Comparison of ENCODE assay signal across 1 cellular context in the genomic region with DNA sequence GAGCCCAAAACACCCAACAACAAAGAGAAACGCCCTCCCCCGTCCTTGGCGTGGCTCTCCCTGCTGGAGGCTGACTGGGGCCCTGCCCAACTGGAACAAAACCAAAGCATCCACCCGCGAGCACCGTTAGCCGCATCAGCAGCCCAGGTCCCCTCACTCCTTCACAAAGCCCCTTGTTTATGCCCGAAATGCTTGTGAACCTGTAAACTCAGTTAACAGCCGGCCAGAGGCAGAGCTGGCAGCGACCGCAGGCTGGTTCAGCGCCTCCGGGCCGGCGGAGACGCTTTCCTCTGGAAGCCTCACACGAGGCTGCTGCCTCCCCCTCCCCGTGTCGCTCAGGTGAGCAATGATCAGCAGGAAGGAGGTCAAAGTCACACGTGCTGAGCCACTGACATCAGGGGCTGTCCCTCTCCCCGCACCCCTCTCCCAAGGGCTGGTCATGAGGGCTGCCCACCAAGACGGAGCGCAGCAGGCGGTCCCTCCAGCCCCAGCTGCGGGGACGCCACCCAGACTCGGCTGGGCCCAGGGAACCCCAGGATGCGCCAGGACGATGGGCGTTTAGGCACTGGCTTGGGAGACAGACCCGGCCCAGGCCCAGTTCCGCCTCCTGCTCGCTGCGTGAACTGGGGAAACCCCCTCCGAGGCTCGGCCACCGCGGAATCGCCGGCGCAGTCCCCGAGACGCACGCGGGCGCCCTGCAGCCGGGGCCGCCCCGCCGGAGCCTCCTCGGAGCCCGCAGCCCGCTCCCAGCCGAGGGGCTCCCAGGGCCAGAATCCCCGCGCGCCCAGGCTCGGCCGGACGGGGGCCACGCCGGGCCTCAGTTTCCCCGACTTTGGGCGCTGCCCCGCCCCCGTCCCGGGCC.
TF ChIP-seq lines count a peak whose summit lies in the region.

No MANE protein-coding gene starts in this region.

TF ChIP-seq in K562, 482 proteins besides CTCF, POLR2A, EP300 and RAD21 (continues in another document):
- TF ChIP-seq HMGN3 (IDR thresholded peaks at IDR 0.05; ENCODE audit: borderline replicate concordance, extremely low read depth, insufficient read length, low read depth, low read length) (peak; percentile 4), ZNF224 (CRISPR knock-in tag; IDR thresholded peaks at IDR 0.05) (no peak), ZNF134 (CRISPR knock-in tag; conservative IDR thresholded peaks at IDR 0.05) (no peak), PCBP1 (IDR thresholded peaks at IDR 0.05; ENCODE audit: low read depth, low read length, poor library complexity, severe bottlenecking) (no peak), ETV1 (tag; conservative IDR thresholded peaks at IDR 0.05; ENCODE audit: low read depth) (no peak), ARID2 (IDR thresholded peaks at IDR 0.05) (no peak), BHLHE40 (IDR thresholded peaks at IDR 0.05; ENCODE audit: low read length) (peak; percentile 5; the same call in 1 of the 2 replicates), ATF1 (CRISPR knock-in tag; IDR thresholded peaks at IDR 0.05) (no peak), ATF1 (tag; IDR thresholded peaks at IDR 0.05) (no peak), SOX6 (IDR thresholded peaks at IDR 0.05) (no peak), SAP30 (IDR thresholded peaks at IDR 0.05; ENCODE audit: borderline replicate concordance, insufficient read depth, low read depth, low read length, poor library complexity, severe bottlenecking) (peak; percentile 86), MYC (IDR thresholded peaks at IDR 0.05; ENCODE audit: low read depth, low read length) (peak; percentile 58; the same call in 1 of the 2 replicates), MYC (CRISPR knock-in tag; IDR thresholded peaks at IDR 0.05; ENCODE audit: borderline replicate concordance, low read depth) (no peak), RBM15 (IDR thresholded peaks at IDR 0.05; ENCODE audit: insufficient read depth, low read length) (no peak), PCBP2 (IDR thresholded peaks at IDR 0.05; ENCODE audit: low read depth, low read length, poor library complexity, severe bottlenecking) (no peak), SMAD2 (IDR thresholded peaks at IDR 0.05; ENCODE audit: low read depth, low read length) (no peak), TAF7 (tag; IDR thresholded peaks at IDR 0.05) (no peak), CHD1 (IDR thresholded peaks at IDR 0.05; ENCODE audit: low read length) (peak; percentile 42), EWSR1 (IDR thresholded peaks at IDR 0.05; ENCODE audit: borderline replicate concordance, low read depth, partially characterized antibody) (no peak), NRF1 (conservative IDR thresholded peaks at IDR 0.05 in 1 of 2, IDR thresholded peaks at IDR 0.05 in 1 of 2) (peak in 1 of 2 experiments; percentile 5; a peak in 1 of 4 replicates), MTA1 (IDR thresholded peaks at IDR 0.05; ENCODE audit: borderline replicate concordance) (no peak), RBM39 (optimal IDR thresholded peaks at IDR 0.05; ENCODE audit: low read depth, low read length) (no peak), CEBPB (tag; IDR thresholded peaks at IDR 0.05) (no peak), ZBTB1 (CRISPR knock-in tag; IDR thresholded peaks at IDR 0.05; ENCODE audit: borderline replicate concordance, low read depth) (0 out of 2 replicates have a peak, but pooled peaks have one; percentile 5), POLR3G (IDR thresholded peaks at IDR 0.05; ENCODE audit: extremely low read depth, insufficient read length, insufficient replicate concordance) (no peak), ZNF707 (CRISPR knock-in tag; conservative IDR thresholded peaks at IDR 0.05) (no peak), HNRNPLL (IDR thresholded peaks at IDR 0.05; ENCODE audit: low read depth, low read length, poor library complexity, severe bottlenecking) (no peak)
- TF ChIP-seq, protein P1, sequence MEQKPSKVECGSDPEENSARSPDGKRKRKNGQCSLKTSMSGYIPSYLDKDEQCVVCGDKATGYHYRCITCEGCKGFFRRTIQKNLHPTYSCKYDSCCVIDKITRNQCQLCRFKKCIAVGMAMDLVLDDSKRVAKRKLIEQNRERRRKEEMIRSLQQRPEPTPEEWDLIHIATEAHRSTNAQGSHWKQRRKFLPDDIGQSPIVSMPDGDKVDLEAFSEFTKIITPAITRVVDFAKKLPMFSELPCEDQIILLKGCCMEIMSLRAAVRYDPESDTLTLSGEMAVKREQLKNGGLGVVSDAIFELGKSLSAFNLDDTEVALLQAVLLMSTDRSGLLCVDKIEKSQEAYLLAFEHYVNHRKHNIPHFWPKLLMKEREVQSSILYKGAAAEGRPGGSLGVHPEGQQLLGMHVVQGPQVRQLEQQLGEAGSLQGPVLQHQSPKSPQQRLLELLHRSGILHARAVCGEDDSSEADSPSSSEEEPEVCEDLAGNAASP (IDR thresholded peaks at IDR 0.05) = no peak
- TF ChIP-seq, protein P2, sequence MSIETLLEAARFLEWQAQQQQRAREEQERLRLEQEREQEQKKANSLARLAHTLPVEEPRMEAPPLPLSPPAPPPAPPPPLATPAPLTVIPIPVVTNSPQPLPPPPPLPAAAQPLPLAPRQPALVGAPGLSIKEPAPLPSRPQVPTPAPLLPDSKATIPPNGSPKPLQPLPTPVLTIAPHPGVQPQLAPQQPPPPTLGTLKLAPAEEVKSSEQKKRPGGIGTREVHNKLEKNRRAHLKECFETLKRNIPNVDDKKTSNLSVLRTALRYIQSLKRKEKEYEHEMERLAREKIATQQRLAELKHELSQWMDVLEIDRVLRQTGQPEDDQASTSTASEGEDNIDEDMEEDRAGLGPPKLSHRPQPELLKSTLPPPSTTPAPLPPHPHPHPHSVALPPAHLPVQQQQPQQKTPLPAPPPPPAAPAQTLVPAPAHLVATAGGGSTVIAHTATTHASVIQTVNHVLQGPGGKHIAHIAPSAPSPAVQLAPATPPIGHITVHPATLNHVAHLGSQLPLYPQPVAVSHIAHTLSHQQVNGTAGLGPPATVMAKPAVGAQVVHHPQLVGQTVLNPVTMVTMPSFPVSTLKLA (conservative IDR thresholded peaks at IDR 0.05) = 0 out of 4 replicates have a peak, but pooled peaks have one; percentile 5 to 33
- TF ChIP-seq, protein P3, sequence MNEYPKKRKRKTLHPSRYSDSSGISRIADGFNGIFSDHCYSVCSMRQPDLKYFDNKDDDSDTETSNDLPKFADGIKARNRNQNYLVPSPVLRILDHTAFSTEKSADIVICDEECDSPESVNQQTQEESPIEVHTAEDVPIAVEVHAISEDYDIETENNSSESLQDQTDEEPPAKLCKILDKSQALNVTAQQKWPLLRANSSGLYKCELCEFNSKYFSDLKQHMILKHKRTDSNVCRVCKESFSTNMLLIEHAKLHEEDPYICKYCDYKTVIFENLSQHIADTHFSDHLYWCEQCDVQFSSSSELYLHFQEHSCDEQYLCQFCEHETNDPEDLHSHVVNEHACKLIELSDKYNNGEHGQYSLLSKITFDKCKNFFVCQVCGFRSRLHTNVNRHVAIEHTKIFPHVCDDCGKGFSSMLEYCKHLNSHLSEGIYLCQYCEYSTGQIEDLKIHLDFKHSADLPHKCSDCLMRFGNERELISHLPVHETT (CRISPR knock-in tag; conservative IDR thresholded peaks at IDR 0.05 in 1 of 2, IDR thresholded peaks at IDR 0.05 in 1 of 2) = 0 out of 4 replicates have a peak, but pooled peaks of 1 of the 2 experiments have one; percentile 42
- TF ChIP-seq, protein P4, sequence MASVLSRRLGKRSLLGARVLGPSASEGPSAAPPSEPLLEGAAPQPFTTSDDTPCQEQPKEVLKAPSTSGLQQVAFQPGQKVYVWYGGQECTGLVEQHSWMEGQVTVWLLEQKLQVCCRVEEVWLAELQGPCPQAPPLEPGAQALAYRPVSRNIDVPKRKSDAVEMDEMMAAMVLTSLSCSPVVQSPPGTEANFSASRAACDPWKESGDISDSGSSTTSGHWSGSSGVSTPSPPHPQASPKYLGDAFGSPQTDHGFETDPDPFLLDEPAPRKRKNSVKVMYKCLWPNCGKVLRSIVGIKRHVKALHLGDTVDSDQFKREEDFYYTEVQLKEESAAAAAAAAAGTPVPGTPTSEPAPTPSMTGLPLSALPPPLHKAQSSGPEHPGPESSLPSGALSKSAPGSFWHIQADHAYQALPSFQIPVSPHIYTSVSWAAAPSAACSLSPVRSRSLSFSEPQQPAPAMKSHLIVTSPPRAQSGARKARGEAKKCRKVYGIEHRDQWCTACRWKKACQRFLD (CRISPR knock-in tag; IDR thresholded peaks at IDR 0.05) = no peak
- TF ChIP-seq, protein P5, sequence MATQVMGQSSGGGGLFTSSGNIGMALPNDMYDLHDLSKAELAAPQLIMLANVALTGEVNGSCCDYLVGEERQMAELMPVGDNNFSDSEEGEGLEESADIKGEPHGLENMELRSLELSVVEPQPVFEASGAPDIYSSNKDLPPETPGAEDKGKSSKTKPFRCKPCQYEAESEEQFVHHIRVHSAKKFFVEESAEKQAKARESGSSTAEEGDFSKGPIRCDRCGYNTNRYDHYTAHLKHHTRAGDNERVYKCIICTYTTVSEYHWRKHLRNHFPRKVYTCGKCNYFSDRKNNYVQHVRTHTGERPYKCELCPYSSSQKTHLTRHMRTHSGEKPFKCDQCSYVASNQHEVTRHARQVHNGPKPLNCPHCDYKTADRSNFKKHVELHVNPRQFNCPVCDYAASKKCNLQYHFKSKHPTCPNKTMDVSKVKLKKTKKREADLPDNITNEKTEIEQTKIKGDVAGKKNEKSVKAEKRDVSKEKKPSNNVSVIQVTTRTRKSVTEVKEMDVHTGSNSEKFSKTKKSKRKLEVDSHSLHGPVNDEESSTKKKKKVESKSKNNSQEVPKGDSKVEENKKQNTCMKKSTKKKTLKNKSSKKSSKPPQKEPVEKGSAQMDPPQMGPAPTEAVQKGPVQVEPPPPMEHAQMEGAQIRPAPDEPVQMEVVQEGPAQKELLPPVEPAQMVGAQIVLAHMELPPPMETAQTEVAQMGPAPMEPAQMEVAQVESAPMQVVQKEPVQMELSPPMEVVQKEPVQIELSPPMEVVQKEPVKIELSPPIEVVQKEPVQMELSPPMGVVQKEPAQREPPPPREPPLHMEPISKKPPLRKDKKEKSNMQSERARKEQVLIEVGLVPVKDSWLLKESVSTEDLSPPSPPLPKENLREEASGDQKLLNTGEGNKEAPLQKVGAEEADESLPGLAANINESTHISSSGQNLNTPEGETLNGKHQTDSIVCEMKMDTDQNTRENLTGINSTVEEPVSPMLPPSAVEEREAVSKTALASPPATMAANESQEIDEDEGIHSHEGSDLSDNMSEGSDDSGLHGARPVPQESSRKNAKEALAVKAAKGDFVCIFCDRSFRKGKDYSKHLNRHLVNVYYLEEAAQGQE (CRISPR knock-in tag; IDR thresholded peaks at IDR 0.05; ENCODE audit: low read depth) = 0 out of 2 replicates have a peak, but pooled peaks have one; percentile 10
- TF ChIP-seq, protein P6, sequence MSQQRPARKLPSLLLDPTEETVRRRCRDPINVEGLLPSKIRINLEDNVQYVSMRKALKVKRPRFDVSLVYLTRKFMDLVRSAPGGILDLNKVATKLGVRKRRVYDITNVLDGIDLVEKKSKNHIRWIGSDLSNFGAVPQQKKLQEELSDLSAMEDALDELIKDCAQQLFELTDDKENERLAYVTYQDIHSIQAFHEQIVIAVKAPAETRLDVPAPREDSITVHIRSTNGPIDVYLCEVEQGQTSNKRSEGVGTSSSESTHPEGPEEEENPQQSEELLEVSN (IDR thresholded peaks at IDR 0.05; ENCODE audit: borderline replicate concordance in 1 of 2, extremely low read depth in 1 of 2, insufficient read depth in 1 of 2, insufficient read length in 1 of 2, low read depth in 1 of 2, low read length in 1 of 2, poor library complexity in 1 of 2, severe bottlenecking in 1 of 2) = peak in 1 of 2 experiments; percentile 15
- TF ChIP-seq, protein P7, sequence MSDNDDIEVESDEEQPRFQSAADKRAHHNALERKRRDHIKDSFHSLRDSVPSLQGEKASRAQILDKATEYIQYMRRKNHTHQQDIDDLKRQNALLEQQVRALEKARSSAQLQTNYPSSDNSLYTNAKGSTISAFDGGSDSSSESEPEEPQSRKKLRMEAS (CRISPR knock-in tag; IDR thresholded peaks at IDR 0.05) = peak; percentile 59
- TF ChIP-seq, protein P8, sequence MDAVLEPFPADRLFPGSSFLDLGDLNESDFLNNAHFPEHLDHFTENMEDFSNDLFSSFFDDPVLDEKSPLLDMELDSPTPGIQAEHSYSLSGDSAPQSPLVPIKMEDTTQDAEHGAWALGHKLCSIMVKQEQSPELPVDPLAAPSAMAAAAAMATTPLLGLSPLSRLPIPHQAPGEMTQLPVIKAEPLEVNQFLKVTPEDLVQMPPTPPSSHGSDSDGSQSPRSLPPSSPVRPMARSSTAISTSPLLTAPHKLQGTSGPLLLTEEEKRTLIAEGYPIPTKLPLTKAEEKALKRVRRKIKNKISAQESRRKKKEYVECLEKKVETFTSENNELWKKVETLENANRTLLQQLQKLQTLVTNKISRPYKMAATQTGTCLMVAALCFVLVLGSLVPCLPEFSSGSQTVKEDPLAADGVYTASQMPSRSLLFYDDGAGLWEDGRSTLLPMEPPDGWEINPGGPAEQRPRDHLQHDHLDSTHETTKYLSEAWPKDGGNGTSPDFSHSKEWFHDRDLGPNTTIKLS (IDR thresholded peaks at IDR 0.05; ENCODE audit: borderline replicate concordance, low read depth) = 0 out of 2 replicates have a peak, but pooled peaks have one; percentile 11
- TF ChIP-seq, protein P9, sequence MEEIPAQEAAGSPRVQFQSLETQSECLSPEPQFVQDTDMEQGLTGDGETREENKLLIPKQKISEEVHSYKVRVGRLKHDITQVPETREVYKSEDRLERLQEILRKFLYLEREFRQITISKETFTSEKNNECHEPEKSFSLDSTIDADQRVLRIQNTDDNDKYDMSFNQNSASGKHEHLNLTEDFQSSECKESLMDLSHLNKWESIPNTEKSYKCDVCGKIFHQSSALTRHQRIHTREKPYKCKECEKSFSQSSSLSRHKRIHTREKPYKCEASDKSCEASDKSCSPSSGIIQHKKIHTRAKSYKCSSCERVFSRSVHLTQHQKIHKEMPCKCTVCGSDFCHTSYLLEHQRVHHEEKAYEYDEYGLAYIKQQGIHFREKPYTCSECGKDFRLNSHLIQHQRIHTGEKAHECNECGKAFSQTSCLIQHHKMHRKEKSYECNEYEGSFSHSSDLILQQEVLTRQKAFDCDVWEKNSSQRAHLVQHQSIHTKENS (CRISPR knock-in tag; IDR thresholded peaks at IDR 0.05) = no peak
- TF ChIP-seq, protein P10, sequence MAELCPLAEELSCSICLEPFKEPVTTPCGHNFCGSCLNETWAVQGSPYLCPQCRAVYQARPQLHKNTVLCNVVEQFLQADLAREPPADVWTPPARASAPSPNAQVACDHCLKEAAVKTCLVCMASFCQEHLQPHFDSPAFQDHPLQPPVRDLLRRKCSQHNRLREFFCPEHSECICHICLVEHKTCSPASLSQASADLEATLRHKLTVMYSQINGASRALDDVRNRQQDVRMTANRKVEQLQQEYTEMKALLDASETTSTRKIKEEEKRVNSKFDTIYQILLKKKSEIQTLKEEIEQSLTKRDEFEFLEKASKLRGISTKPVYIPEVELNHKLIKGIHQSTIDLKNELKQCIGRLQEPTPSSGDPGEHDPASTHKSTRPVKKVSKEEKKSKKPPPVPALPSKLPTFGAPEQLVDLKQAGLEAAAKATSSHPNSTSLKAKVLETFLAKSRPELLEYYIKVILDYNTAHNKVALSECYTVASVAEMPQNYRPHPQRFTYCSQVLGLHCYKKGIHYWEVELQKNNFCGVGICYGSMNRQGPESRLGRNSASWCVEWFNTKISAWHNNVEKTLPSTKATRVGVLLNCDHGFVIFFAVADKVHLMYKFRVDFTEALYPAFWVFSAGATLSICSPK (IDR thresholded peaks at IDR 0.05; ENCODE audit: borderline replicate concordance) = no peak
- TF ChIP-seq, protein P11, sequence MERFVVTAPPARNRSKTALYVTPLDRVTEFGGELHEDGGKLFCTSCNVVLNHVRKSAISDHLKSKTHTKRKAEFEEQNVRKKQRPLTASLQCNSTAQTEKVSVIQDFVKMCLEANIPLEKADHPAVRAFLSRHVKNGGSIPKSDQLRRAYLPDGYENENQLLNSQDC (CRISPR knock-in tag; IDR thresholded peaks at IDR 0.05) = no peak
